Comparison of ENCODE assay signal across 8 cellular contexts in genomic region chr1:1272341-1273151, GRCh38.
DNase-seq lines count a peak whose midpoint lies in the region; ATAC-seq and TF ChIP-seq lines count a peak whose summit lies in the region.

No MANE protein-coding gene starts in this region.

- H3K4me3 ChIP-seq in duodenal mucosa (ENCODE audit: low read depth in 1 of 2, low read length in 2 of 2) = peak overlapping the region; percentile 82 to 93

- no peak for TF ChIP-seq CTCF in nephron progenitor cell (IDR thresholded peaks at IDR 0.05)
- no peak for TF ChIP-seq CTCF in GM20000 (IDR thresholded peaks at IDR 0.05; ENCODE audit: extremely low read depth, missing control alignments)

- no peaks in the 10 kb centered on the region for H3K9me3 Mint-ChIP-seq in nephron progenitor cell

- H3K27me3 ChIP-seq in duodenal mucosa (ENCODE audit: control insufficient read depth in 1 of 2, insufficient read depth in 2 of 2, low read length in 2 of 2) = no peaks in the 10 kb centered on the region

- ATAC-seq in GM21528 (IDR thresholded peaks at IDR 0.05; ENCODE audit: low FRiP score, unreplicated experiment) (peak; percentile 5), HG02840 (IDR thresholded peaks at IDR 0.05; ENCODE audit: low FRiP score, unreplicated experiment) (no peak), HG02870 (IDR thresholded peaks at IDR 0.05; ENCODE audit: unreplicated experiment) (no peak)

- H3K4me3 Mint-ChIP-seq in nephron progenitor cell = peak overlapping the region; percentile 88

- H3K4me1 ChIP-seq in duodenal mucosa (ENCODE audit: control insufficient read depth in 1 of 2, insufficient read depth in 2 of 2, low read length in 2 of 2) = peaks cover 28 to 39% of the 10 kb centered on the region in 2 donors

- H3K27me3 Mint-ChIP-seq in nephron progenitor cell (ENCODE audit: low read depth, poor library complexity) = peaks cover 3% of the 10 kb centered on the region

- peaks cover 15% of the 10 kb centered on the region for H3K36me3 Mint-ChIP-seq in nephron progenitor cell (ENCODE audit: low read depth)

- DNase-seq in NCI-H69 (lab: John Stamatoyannopoulos, UW) = peak; percentile 10
- no peak for DNase-seq in nephron progenitor cell
- no peak for DNase-seq in stimulated activated CD4-positive, alpha-beta T cell treated with anti-CD3 and anti-CD28 coated beads, Interleukin-4, amount 100 ng/mL, for 4 hours
- no peak for DNase-seq in GM20000 (ENCODE audit: low spot score)

- peak overlapping the region; percentile 90 to 92 for H3K9ac ChIP-seq in duodenal mucosa (ENCODE audit: low read depth in 1 of 2, low read length in 2 of 2)

- peak overlapping the region; percentile 83 for H3K27ac Mint-ChIP-seq in nephron progenitor cell

- peaks cover 49% of the 10 kb centered on the region for H3K4me1 Mint-ChIP-seq in nephron progenitor cell

- H3K36me3 ChIP-seq in duodenal mucosa (ENCODE audit: control insufficient read depth in 1 of 2, insufficient read depth in 2 of 2, low read length in 2 of 2) = peaks cover 6 to 13% of the 10 kb centered on the region in 2 donors

- peak overlapping the region; percentile 56 for H3K27ac ChIP-seq in duodenal mucosa (ENCODE audit: low read depth, low read length)

- H3K9me3 ChIP-seq in duodenal mucosa (ENCODE audit: control insufficient read depth in 1 of 2, low read length in 2 of 2) = no peaks in the 10 kb centered on the region
